ENCODE assay signal across 5 cellular contexts in the genomic region with DNA sequence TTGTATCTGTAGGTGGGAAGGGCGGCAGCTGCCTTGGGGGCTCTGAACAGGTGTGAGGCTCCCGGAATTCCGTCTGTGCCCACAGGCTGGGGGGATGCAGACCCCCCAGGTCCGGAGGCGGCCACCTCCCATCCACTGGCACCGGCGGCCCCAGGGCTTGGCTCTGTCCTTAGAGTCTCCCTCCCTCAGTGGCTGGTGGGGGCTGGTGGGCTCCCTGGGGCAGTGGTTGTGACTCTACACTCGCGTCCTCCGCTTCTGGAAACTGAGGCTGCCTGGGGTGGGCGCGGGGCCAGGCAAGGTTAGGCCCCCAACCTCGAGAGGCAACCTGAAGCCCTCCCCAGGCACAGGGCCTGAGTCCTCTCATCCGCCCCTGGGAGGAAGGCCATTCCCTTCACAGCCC.
"Had no signal": no experiment of that assay in that cellular context is flagged by ENCODE, and none has a peak within 500 bp of the region (broad histone marks: within the 10 kb centered on the region; RNA-seq: fewer than 3 reads in every experiment).

No MANE protein-coding gene starts in this region.

- DNase-seq: IMR-90 had no signal

- H3K9me3 Mint-ChIP-seq: IgD-negative memory B cell had no signal

- H3K4me1 Mint-ChIP-seq: IgD-negative memory B cell had no signal

- H3K4me3 Mint-ChIP-seq: IgD-negative memory B cell had no signal

- ATAC-seq: HepG2, K562 had no signal

- H3K27ac ChIP-seq: HL-60 had no signal

- H3K27me3 Mint-ChIP-seq: IgD-negative memory B cell had no signal

- H3K4me3 ChIP-seq: K562 had no signal

- H3K36me3 Mint-ChIP-seq: IgD-negative memory B cell had no signal
